In genomic region chr17:65143899-65144590, GRCh38 we compare ENCODE assay signal across 22 cellular contexts. TPM values are rescaled to one million over a fixed set of nuclear protein-coding genes. Genes with fewer than 3 reads are reported as not detected.
DNase-seq lines count a peak whose midpoint lies in the region; ATAC-seq and TF ChIP-seq lines count a peak whose summit lies in the region.
"Had no signal": no experiment of that assay in that cellular context is flagged by ENCODE, and none has a peak within 500 bp of the region (broad histone marks: within the 10 kb centered on the region; RNA-seq: fewer than 3 reads in every experiment).

No MANE protein-coding gene starts in this region.

- CTCF ChIA-PET in SK-N-SH (lab: Yijun Ruan, JAX), result interaction anchor here (1.0 to 1.5 kb wide), 3 partner anchors 8 to 44 kb away, joined by 3 to 8 read pairs (median 4); no protein-coding TSS in a partner anchor

- no peaks in the 10 kb centered on the region for H4K20me1 ChIP-seq in SK-N-SH (ENCODE audit: insufficient read depth)

- ATAC-seq in SK-N-SH treated with all-trans-retinoic acid at 6 μM for 48 hours, result peak; percentile 27; the same call in 2 of the 3 replicates
- no peak for ATAC-seq in natural killer cell
- ATAC-seq: left ventricle myocardium superior had no signal

- H3K36me3 ChIP-seq in SK-N-SH (replicated peaks in 1 of 2; ENCODE audit: control insufficient read depth in 1 of 2, insufficient read depth in 2 of 2, low read length in 1 of 2) (no peaks in the 10 kb centered on the region), testis (ENCODE audit: low read depth, missing control alignments) (no peaks in the 10 kb centered on the region)
- H3K36me3 ChIP-seq: neutrophil, stomach had no signal

- H3K9me3 ChIP-seq in SK-N-SH, result no peaks in the 10 kb centered on the region
- no peaks in the 10 kb centered on the region for H3K9me3 ChIP-seq in testis
- H3K9me3 ChIP-seq: neutrophil, stomach had no signal

- no peak for DNase-seq in SK-N-SH
- peak in 47 of 61 donors; percentile 3 to 95 (median 75) for DNase-seq in caudate nucleus (lab: John Stamatoyannopoulos, UW)
- no peak for DNase-seq in neural crest cell (ENCODE audit: low read depth, low spot score)
- DNase-seq in testis, result peak; percentile 34
- DNase-seq in natural killer cell, result no peak
- DNase-seq in GOT3 (lab: John Stamatoyannopoulos, UW), result no peak
- DNase-seq in SKM-1 treated with dmso at 0.1 percent for 144 hours (lab: John Stamatoyannopoulos, UW; ENCODE audit: unreplicated experiment), result no peak
- DNase-seq: 8988T; activated naive CD4-positive, alpha-beta T cell treated with Interleukin-2 at 50 U/mL for 16 hours; activated T-cell treated with anti-CD3 and anti-CD28 coated beads, Interleukin-2, amount 50 U/mL, for 48 hours; Calu3; H7; Karpas-422; left ventricle myocardium superior; NCI-H1694 treated with DMSO at 0.1 percent for 48 hours; NCI-H748 treated with DMSO at 0.1 percent for 48 hours; stimulated activated CD4-positive, alpha-beta T cell treated with anti-CD3 and anti-CD28 coated beads, Interleukin-15, amount 100 ng/mL, for 24 hours; stomach; T-helper 1 cell had no signal

- H3K9me3 Mint-ChIP-seq in neural crest cell (no peaks in the 10 kb centered on the region), natural killer cell (no peaks in the 10 kb centered on the region)
- H3K9me3 Mint-ChIP-seq: type B pancreatic cell had no signal

- H3K4me3 ChIP-seq in SK-N-SH (ENCODE audit: low read depth in 2 of 2, low read length in 1 of 2) (no peak overlapping the region), testis (no peak overlapping the region)
- H3K4me3 ChIP-seq: stomach had no signal

- H3K9me2 ChIP-seq in SK-N-SH, result no peaks in the 10 kb centered on the region

- peak overlapping the region; percentile 36 for H3K27ac Mint-ChIP-seq in neural crest cell (ENCODE audit: unreplicated experiment)
- H3K27ac Mint-ChIP-seq in natural killer cell, result no peak overlapping the region
- H3K27ac Mint-ChIP-seq: type B pancreatic cell had no signal

- H3K4me1 Mint-ChIP-seq in neural crest cell, result peaks cover 29% of the 10 kb centered on the region
- H3K4me1 Mint-ChIP-seq in natural killer cell, result peaks cover 23 to 33% of the 10 kb centered on the region in 2 donors

- H3K9ac ChIP-seq in SK-N-SH, result no peak overlapping the region

- whole genome bisulfite sequencing in SK-N-SH (ENCODE audit: low lambda C conversion rate), result 68% methylated on average over 21 of the region's 21 CpGs
- 50 to 55% methylated on average over 18 to 21 of the region's 21 CpGs for WGBS in testis, 2 donors

- H3K36me3 Mint-ChIP-seq in neural crest cell (ENCODE audit: low read depth), result no peaks in the 10 kb centered on the region
- no peaks in the 10 kb centered on the region for H3K36me3 Mint-ChIP-seq in natural killer cell
- H3K36me3 Mint-ChIP-seq: type B pancreatic cell had no signal

- H3K4me2 ChIP-seq in SK-N-SH, result no peak overlapping the region

- H3K4me3 Mint-ChIP-seq in neural crest cell (peak overlapping the region; percentile 31), natural killer cell (no peak overlapping the region)
- H3K4me3 Mint-ChIP-seq: type B pancreatic cell had no signal

- H3K27ac ChIP-seq in SK-N-SH (ENCODE audit: low read depth in 2 of 2, low read length in 1 of 2) (no peak overlapping the region), caudate nucleus (ENCODE audit: low read depth, low read length) (peak overlapping the region; percentile 4), testis (no peak overlapping the region)
- H3K27ac ChIP-seq: neutrophil, stomach had no signal

- H3K27me3 ChIP-seq in SK-N-SH (ENCODE audit: insufficient read depth) (peaks cover 6% of the 10 kb centered on the region; the same call in 1 of the 2 replicates), testis (no peaks in the 10 kb centered on the region)

- TF ChIP-seq EP300 in SK-N-SH (IDR thresholded peaks at IDR 0.05; ENCODE audit: borderline replicate concordance in 1 of 2, low read depth in 1 of 2, low read length in 1 of 2), result no peak

- H3K79me2 ChIP-seq in SK-N-SH (ENCODE audit: insufficient read depth), result no peaks in the 10 kb centered on the region

- TF ChIP-seq POLR2A in testis (IDR thresholded peaks at IDR 0.05), result no peak

- no peak for TF ChIP-seq RAD21 in SK-N-SH (IDR thresholded peaks at IDR 0.05; ENCODE audit: low read length)

- peaks cover 34% of the 10 kb centered on the region for H3K27me3 Mint-ChIP-seq in neural crest cell (ENCODE audit: low read depth)
- H3K27me3 Mint-ChIP-seq in natural killer cell (ENCODE audit: low read depth in 2 of 2), result peaks cover 8 to 9% of the 10 kb centered on the region in 2 donors

- no peaks in the 10 kb centered on the region for H3F3A ChIP-seq in SK-N-SH (replicated peaks; ENCODE audit: insufficient read depth)

- no peak overlapping the region for H2AFZ ChIP-seq in SK-N-SH (ENCODE audit: low read depth)

- H3K4me1 ChIP-seq in SK-N-SH (ENCODE audit: control insufficient read depth in 1 of 2, insufficient read depth in 2 of 2, low read depth in 1 of 2, low read length in 1 of 2) (peaks cover 0 to 4% of the 10 kb centered on the region in 2 experiments; a peak in 1 of 4 replicates), testis (peaks cover 10% of the 10 kb centered on the region)

- POLR2A ChIA-PET in SK-N-SH (lab: Yijun Ruan, JAX), result interaction anchor here (0.6 kb wide), 1 partner anchor 300 kb away, joined by 3 read pairs; no protein-coding TSS in a partner anchor

- TF ChIP-seq CTCF in SK-N-SH (IDR thresholded peaks at IDR 0.05) (no peak), neural crest cell (conservative IDR thresholded peaks at IDR 0.05) (no peak), testis (IDR thresholded peaks at IDR 0.05) (no peak), natural killer cell (IDR thresholded peaks at IDR 0.05) (no peak)

- intact Hi-C loops in testis (cut with DNase I; ENCODE audit: low total_unique reads) (no loop called here), natural killer cell (cut with micrococcal nuclease) (no loop called here)

TF ChIP-seq in SK-N-SH treated with all-trans-retinoic acid at 6 μM for 48 hours, 23 proteins besides CTCF, POLR2A, EP300 and RAD21:
- TF ChIP-seq POU6F1 (CRISPR knock-in tag; IDR thresholded peaks at IDR 0.05; ENCODE audit: borderline replicate concordance, low read depth) (no peak), CSDC2 (CRISPR knock-in tag; IDR thresholded peaks at IDR 0.05) (no peak), ARNTL (CRISPR knock-in tag; IDR thresholded peaks at IDR 0.05; ENCODE audit: borderline replicate concordance, low read depth) (no peak)

TF ChIP-seq in SK-N-SH, 30 proteins besides CTCF, POLR2A, EP300 and RAD21 (continues in another document):
- no peak for TF ChIP-seq MXI1 (IDR thresholded peaks at IDR 0.05; ENCODE audit: low read depth, low read length)
- TF ChIP-seq MEF2A (IDR thresholded peaks at IDR 0.05; ENCODE audit: borderline replicate concordance, low read depth), result no peak
- TF ChIP-seq, protein P1, sequence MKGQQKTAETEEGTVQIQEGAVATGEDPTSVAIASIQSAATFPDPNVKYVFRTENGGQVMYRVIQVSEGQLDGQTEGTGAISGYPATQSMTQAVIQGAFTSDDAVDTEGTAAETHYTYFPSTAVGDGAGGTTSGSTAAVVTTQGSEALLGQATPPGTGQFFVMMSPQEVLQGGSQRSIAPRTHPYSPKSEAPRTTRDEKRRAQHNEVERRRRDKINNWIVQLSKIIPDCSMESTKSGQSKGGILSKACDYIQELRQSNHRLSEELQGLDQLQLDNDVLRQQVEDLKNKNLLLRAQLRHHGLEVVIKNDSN (IDR thresholded peaks at IDR 0.05; ENCODE audit: borderline replicate concordance, low read depth), result no peak
- no peak for TF ChIP-seq JUND (IDR thresholded peaks at IDR 0.05)
- TF ChIP-seq SIN3A (IDR thresholded peaks at IDR 0.05; ENCODE audit: borderline replicate concordance, low read depth, low read length), result no peak
- no peak for TF ChIP-seq FOXM1 (IDR thresholded peaks at IDR 0.05; ENCODE audit: low read depth)
- no peak for TF ChIP-seq YY1 (IDR thresholded peaks at IDR 0.05; ENCODE audit: low read depth)
- no peak for TF ChIP-seq RCOR1 (IDR thresholded peaks at IDR 0.05; ENCODE audit: low read length)
- no peak for TF ChIP-seq CHD2 (IDR thresholded peaks at IDR 0.05; ENCODE audit: low read length, partially characterized antibody)
- TF ChIP-seq TEAD4 (IDR thresholded peaks at IDR 0.05; ENCODE audit: borderline replicate concordance, insufficient read depth), result no peak
- TF ChIP-seq TCF12 (IDR thresholded peaks at IDR 0.05), result no peak
- TF ChIP-seq SMC3 (IDR thresholded peaks at IDR 0.05; ENCODE audit: low read depth, low read length), result no peak
- TF ChIP-seq GABPA (IDR thresholded peaks at IDR 0.05; ENCODE audit: low read depth), result no peak
- TF ChIP-seq IRF3 (IDR thresholded peaks at IDR 0.05; ENCODE audit: low read depth, low read length), result no peak
- TF ChIP-seq, protein P2, sequence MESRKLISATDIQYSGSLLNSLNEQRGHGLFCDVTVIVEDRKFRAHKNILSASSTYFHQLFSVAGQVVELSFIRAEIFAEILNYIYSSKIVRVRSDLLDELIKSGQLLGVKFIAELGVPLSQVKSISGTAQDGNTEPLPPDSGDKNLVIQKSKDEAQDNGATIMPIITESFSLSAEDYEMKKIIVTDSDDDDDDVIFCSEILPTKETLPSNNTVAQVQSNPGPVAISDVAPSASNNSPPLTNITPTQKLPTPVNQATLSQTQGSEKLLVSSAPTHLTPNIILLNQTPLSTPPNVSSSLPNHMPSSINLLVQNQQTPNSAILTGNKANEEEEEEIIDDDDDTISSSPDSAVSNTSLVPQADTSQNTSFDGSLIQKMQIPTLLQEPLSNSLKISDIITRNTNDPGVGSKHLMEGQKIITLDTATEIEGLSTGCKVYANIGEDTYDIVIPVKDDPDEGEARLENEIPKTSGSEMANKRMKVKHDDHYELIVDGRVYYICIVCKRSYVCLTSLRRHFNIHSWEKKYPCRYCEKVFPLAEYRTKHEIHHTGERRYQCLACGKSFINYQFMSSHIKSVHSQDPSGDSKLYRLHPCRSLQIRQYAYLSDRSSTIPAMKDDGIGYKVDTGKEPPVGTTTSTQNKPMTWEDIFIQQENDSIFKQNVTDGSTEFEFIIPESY (IDR thresholded peaks at IDR 0.05; ENCODE audit: borderline replicate concordance, low read depth), result no peak

RNA-seq across cellular contexts. Expression of gene RGS9, which starts 6.9 kb away (rescaled TPM):
- 1.3 and 1.4 TPM in 2 replicates for polyA plus RNA-seq in SK-N-SH (2012; rRNA removed)
- 1.6 and 1.9 TPM in 2 replicates for polyA plus RNA-seq in SK-N-SH (2012; cell fraction: cytosol; rRNA removed)
- polyA plus RNA-seq in SK-N-SH (2012; cell fraction: nucleus; rRNA removed), result 0.79 and 0.94 TPM in 2 replicates
- 2.5 and 2.8 TPM in 2 replicates for total RNA-seq in neural crest cell
- 1 to 10 TPM; 5.7 to 7.9 TPM for total RNA-seq in testis
- 4.6 TPM for polyA plus RNA-seq in testis (ENCODE audit: insufficient read depth, low read depth, low replicate concordance)
- total RNA-seq in natural killer cell, result 10 to 100 TPM; 25.0 to 47.3 (median 37.2) TPM

Comparison
In these comparisons a context has a peak if more than half of its experiments do, and no peak if none do; other contexts are left out.
1. DNase-seq: peak in caudate nucleus (47 of 61) and testis (single experiment); none in SK-N-SH (single experiment), neural crest cell (single experiment), natural killer cell (single experiment), GOT3 (single experiment) and SKM-1 treated with dmso at 0.1 percent for 144 hours (single experiment).